In genomic region chr2:45237850-45238542, GRCh38 we compare ENCODE assay signal across 8 cellular contexts.
DNase-seq lines count a peak whose midpoint lies in the region; ATAC-seq and TF ChIP-seq lines count a peak whose summit lies in the region.

No MANE protein-coding gene starts in this region.

- H3K36me3 ChIP-seq in PC-9 (ENCODE audit: low read depth) (no peaks in the 10 kb centered on the region), Peyer's patch (no peaks in the 10 kb centered on the region)

- DNase-seq in activated CD8-positive, alpha-beta T cell treated with anti-CD3 and anti-CD28 coated beads for 36 hours = peak; percentile 7
- no peak for DNase-seq in activated CD8-positive, alpha-beta T cell treated with anti-CD3 and anti-CD28 coated beads, Interleukin-2, amount 10 ng/mL, durations not matched to agents 7 days and 5 days
- DNase-seq in PC-9 (peak; percentile 87 to 99), fibroblast of pulmonary artery (ENCODE audit: low read depth) (peak; percentile 99), C1 segment of cervical spinal cord (lab: John Stamatoyannopoulos, UW) (no peak), Peyer's patch (no peak)

- no peaks in the 10 kb centered on the region for H3K9me2 ChIP-seq in PC-9 (ENCODE audit: insufficient read depth)

- peak; percentile 53 for ATAC-seq in activated CD8-positive, alpha-beta T cell treated with anti-CD3 and anti-CD28 coated beads for 36 hours
- ATAC-seq in activated CD8-positive, alpha-beta T cell treated with anti-CD3 and anti-CD28 coated beads, Interleukin-2, amount 10 ng/mL, durations not matched to agents 7 days and 5 days = no peak
- peak; percentile 42 for ATAC-seq in stimulated activated memory B cell treated with anti-CD40 and anti-IgM and Interleukin-4, amounts not matched to agents 10 μg/mL and 1 μg/mL and 100 μg/mL, for 72 hours
- ATAC-seq in GM18861 (IDR thresholded peaks at IDR 0.05; ENCODE audit: unreplicated experiment) = no peak

- peaks cover 31% of the 10 kb centered on the region for H3F3A ChIP-seq in PC-9 (ENCODE audit: insufficient read depth, low read depth)

- H3K4me1 ChIP-seq in PC-9 (replicated peaks; ENCODE audit: insufficient read depth) = peaks cover 48% of the 10 kb centered on the region
- H3K4me1 ChIP-seq in Peyer's patch = no peaks in the 10 kb centered on the region

- no peaks in the 10 kb centered on the region for H3K36me3 Mint-ChIP-seq in activated CD8-positive, alpha-beta T cell treated with anti-CD3 and anti-CD28 coated beads for 36 hours (ENCODE audit: low read depth)
- no peaks in the 10 kb centered on the region for H3K36me3 Mint-ChIP-seq in activated CD8-positive, alpha-beta T cell treated with anti-CD3 and anti-CD28 coated beads, Interleukin-2, amount 10 ng/mL, durations not matched to agents 7 days and 5 days (ENCODE audit: low read depth)
- H3K36me3 Mint-ChIP-seq in stimulated activated memory B cell treated with anti-CD40 and anti-IgM and Interleukin-4, amounts not matched to agents 10 μg/mL and 1 μg/mL and 100 μg/mL, for 72 hours = no peaks in the 10 kb centered on the region

- peaks cover 7% of the 10 kb centered on the region for H3K27me3 Mint-ChIP-seq in activated CD8-positive, alpha-beta T cell treated with anti-CD3 and anti-CD28 coated beads for 36 hours
- H3K27me3 Mint-ChIP-seq in activated CD8-positive, alpha-beta T cell treated with anti-CD3 and anti-CD28 coated beads, Interleukin-2, amount 10 ng/mL, durations not matched to agents 7 days and 5 days (ENCODE audit: low read depth) = peaks cover 14% of the 10 kb centered on the region
- peaks cover 21% of the 10 kb centered on the region for H3K27me3 Mint-ChIP-seq in stimulated activated memory B cell treated with anti-CD40 and anti-IgM and Interleukin-4, amounts not matched to agents 10 μg/mL and 1 μg/mL and 100 μg/mL, for 72 hours

- H3K79me2 ChIP-seq in PC-9 (ENCODE audit: low read depth) = no peaks in the 10 kb centered on the region

- intact Hi-C loops in activated CD8-positive, alpha-beta T cell treated with anti-CD3 and anti-CD28 coated beads for 36 hours (cut with micrococcal nuclease) = no loop called here
- intact Hi-C loops in PC-9 (cut with micrococcal nuclease; ENCODE audit: unreplicated experiment) = loop anchor here (1.0 to 10.0 kb wide), 6 partner anchors 65 to 256 kb away; no protein-coding TSS in a partner anchor

- H3K9me3 Mint-ChIP-seq in activated CD8-positive, alpha-beta T cell treated with anti-CD3 and anti-CD28 coated beads for 36 hours = no peaks in the 10 kb centered on the region
- H3K9me3 Mint-ChIP-seq in activated CD8-positive, alpha-beta T cell treated with anti-CD3 and anti-CD28 coated beads, Interleukin-2, amount 10 ng/mL, durations not matched to agents 7 days and 5 days (ENCODE audit: insufficient read depth) = no peaks in the 10 kb centered on the region
- H3K9me3 Mint-ChIP-seq in stimulated activated memory B cell treated with anti-CD40 and anti-IgM and Interleukin-4, amounts not matched to agents 10 μg/mL and 1 μg/mL and 100 μg/mL, for 72 hours = no peaks in the 10 kb centered on the region

- H3K4me3 ChIP-seq in PC-9 = peak overlapping the region; percentile 5; the same call in 1 of the 2 replicates
- no peak overlapping the region for H3K4me3 ChIP-seq in fibroblast of pulmonary artery (replicated peaks; ENCODE audit: low read depth, low read length)
- no peak overlapping the region for H3K4me3 ChIP-seq in Peyer's patch

- no peaks in the 10 kb centered on the region for H3K9me3 ChIP-seq in PC-9 (ENCODE audit: insufficient read depth, low read depth)
- H3K9me3 ChIP-seq in Peyer's patch = no peaks in the 10 kb centered on the region

- H3K27ac Mint-ChIP-seq in activated CD8-positive, alpha-beta T cell treated with anti-CD3 and anti-CD28 coated beads for 36 hours = no peak overlapping the region
- no peak overlapping the region for H3K27ac Mint-ChIP-seq in activated CD8-positive, alpha-beta T cell treated with anti-CD3 and anti-CD28 coated beads, Interleukin-2, amount 10 ng/mL, durations not matched to agents 7 days and 5 days
- no peak overlapping the region for H3K27ac Mint-ChIP-seq in stimulated activated memory B cell treated with anti-CD40 and anti-IgM and Interleukin-4, amounts not matched to agents 10 μg/mL and 1 μg/mL and 100 μg/mL, for 72 hours

- H3K27ac ChIP-seq in PC-9 = peak overlapping the region; percentile 63
- no peak overlapping the region for H3K27ac ChIP-seq in Peyer's patch

- POLR2A ChIA-PET in activated CD8-positive, alpha-beta T cell treated with anti-CD3 and anti-CD28 coated beads for 36 hours (lab: Charles Lee) = no interaction called here
- POLR2A ChIA-PET in activated CD8-positive, alpha-beta T cell treated with anti-CD3 and anti-CD28 coated beads, Interleukin-2, amount 10 ng/mL, durations not matched to agents 7 days and 5 days (lab: Charles Lee) = no interaction called here
- POLR2A ChIA-PET in PC-9 (lab: Charles Lee; ENCODE audit: unreplicated experiment) = interaction anchor here (0.6 kb wide), 3 partner anchors 221 to 705 kb away, joined by 3 to 15 read pairs (median 4); no protein-coding TSS in a partner anchor

- no peak for TF ChIP-seq POLR2A in Peyer's patch (IDR thresholded peaks at IDR 0.05)

- no peaks in the 10 kb centered on the region for H4K20me1 ChIP-seq in PC-9 (ENCODE audit: insufficient read depth)

- CTCF ChIA-PET in activated CD8-positive, alpha-beta T cell treated with anti-CD3 and anti-CD28 coated beads for 36 hours (lab: Charles Lee) = no interaction called here
- CTCF ChIA-PET in activated CD8-positive, alpha-beta T cell treated with anti-CD3 and anti-CD28 coated beads, Interleukin-2, amount 10 ng/mL, durations not matched to agents 7 days and 5 days (lab: Charles Lee) = no interaction called here
- CTCF ChIA-PET in PC-9 (lab: Charles Lee) = interaction anchor here (0.6 to 1.3 kb wide), 2 partner anchors 56 to 213 kb away, joined by 3 to 4 read pairs; no protein-coding TSS in a partner anchor

- TF ChIP-seq CTCF in activated CD8-positive, alpha-beta T cell treated with anti-CD3 and anti-CD28 coated beads for 36 hours (IDR thresholded peaks at IDR 0.05) = no peak
- TF ChIP-seq CTCF in PC-9 (conservative IDR thresholded peaks at IDR 0.05) (peak; percentile 74), fibroblast of pulmonary artery (IDR thresholded peaks at IDR 0.05; ENCODE audit: low read length, missing control alignments) (peak; percentile 62), Peyer's patch (IDR thresholded peaks at IDR 0.05) (no peak)

- H3K4me1 Mint-ChIP-seq in activated CD8-positive, alpha-beta T cell treated with anti-CD3 and anti-CD28 coated beads for 36 hours (ENCODE audit: low read depth) = no peaks in the 10 kb centered on the region
- H3K4me1 Mint-ChIP-seq in activated CD8-positive, alpha-beta T cell treated with anti-CD3 and anti-CD28 coated beads, Interleukin-2, amount 10 ng/mL, durations not matched to agents 7 days and 5 days (ENCODE audit: low read depth) = no peaks in the 10 kb centered on the region
- no peaks in the 10 kb centered on the region for H3K4me1 Mint-ChIP-seq in stimulated activated memory B cell treated with anti-CD40 and anti-IgM and Interleukin-4, amounts not matched to agents 10 μg/mL and 1 μg/mL and 100 μg/mL, for 72 hours

- BruUV-seq in PC-9 (replicated peaks; lab: Mats Ljungman, UMichigan) = TSS peak; percentile 79

- peak overlapping the region; percentile 65 for H3K4me2 ChIP-seq in PC-9

- H3K27me3 ChIP-seq in PC-9 (ENCODE audit: insufficient read depth, low read depth) = no peaks in the 10 kb centered on the region
- H3K27me3 ChIP-seq in Peyer's patch = no peaks in the 10 kb centered on the region

- H2AFZ ChIP-seq in PC-9 = 0 out of 2 replicates have a peak overlapping the region, but pooled peaks have one; percentile 28

- no peak overlapping the region for H3K4me3 Mint-ChIP-seq in activated CD8-positive, alpha-beta T cell treated with anti-CD3 and anti-CD28 coated beads for 36 hours
- H3K4me3 Mint-ChIP-seq in activated CD8-positive, alpha-beta T cell treated with anti-CD3 and anti-CD28 coated beads, Interleukin-2, amount 10 ng/mL, durations not matched to agents 7 days and 5 days = no peak overlapping the region
- no peak overlapping the region for H3K4me3 Mint-ChIP-seq in stimulated activated memory B cell treated with anti-CD40 and anti-IgM and Interleukin-4, amounts not matched to agents 10 μg/mL and 1 μg/mL and 100 μg/mL, for 72 hours

Comparison
In these comparisons a context has a peak if more than half of its experiments do, and no peak if none do; other contexts are left out.
1. ATAC-seq: peak in activated CD8-positive, alpha-beta T cell treated with anti-CD3 and anti-CD28 coated beads for 36 hours (single experiment) and stimulated activated memory B cell treated with anti-CD40 and anti-IgM and Interleukin-4, amounts not matched to agents 10 μg/mL and 1 μg/mL and 100 μg/mL, for 72 hours (single experiment); none in activated CD8-positive, alpha-beta T cell treated with anti-CD3 and anti-CD28 coated beads, Interleukin-2, amount 10 ng/mL, durations not matched to agents 7 days and 5 days (single experiment) and GM18861 (single experiment).
2. DNase-seq: peak in activated CD8-positive, alpha-beta T cell treated with anti-CD3 and anti-CD28 coated beads for 36 hours (single experiment), PC-9 (2 of 2) and fibroblast of pulmonary artery (single experiment); none in activated CD8-positive, alpha-beta T cell treated with anti-CD3 and anti-CD28 coated beads, Interleukin-2, amount 10 ng/mL, durations not matched to agents 7 days and 5 days (single experiment), C1 segment of cervical spinal cord (0 of 14) and Peyer's patch (0 of 3).
3. CTCF ChIP-seq: peak in PC-9 (single experiment) and fibroblast of pulmonary artery (single experiment); none in activated CD8-positive, alpha-beta T cell treated with anti-CD3 and anti-CD28 coated beads for 36 hours (single experiment) and Peyer's patch (0 of 6).